In the genomic region with DNA sequence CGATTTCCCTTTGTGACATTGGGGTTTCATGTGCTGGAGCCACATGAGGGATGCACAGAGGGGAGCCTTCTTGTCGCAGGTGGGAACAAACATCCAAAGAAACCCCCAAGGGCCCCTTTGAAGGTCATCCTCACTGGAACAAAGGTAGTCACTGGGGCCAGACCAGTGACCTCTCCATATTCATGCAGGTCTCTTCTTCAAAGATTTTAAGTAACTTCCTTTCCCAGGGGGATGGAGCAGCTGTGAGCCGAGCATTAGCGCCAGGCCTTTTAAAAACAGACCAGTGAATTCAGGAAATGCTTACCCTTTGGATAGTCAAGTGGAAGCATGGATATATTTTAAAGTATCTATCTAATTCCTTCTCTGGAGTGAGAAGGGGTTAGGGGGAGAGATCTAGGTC, we compare ENCODE assay signal across 1 cellular context.
TF ChIP-seq lines count a peak whose summit lies in the region.

No MANE protein-coding gene starts in this region.

TF ChIP-seq in H1, 55 proteins besides CTCF, POLR2A, EP300 and RAD21:
- TF ChIP-seq CBX5 (IDR thresholded peaks at IDR 0.05; ENCODE audit: low read depth, low read length) (no peak), TCF12 (IDR thresholded peaks at IDR 0.05; ENCODE audit: low read depth, low read length) (0 out of 2 replicates have a peak, but pooled peaks have one; percentile 3)
